In genomic region chr17:50129303-50129945, GRCh38 we compare ENCODE assay signal across 8 cellular contexts. TPM values are rescaled to one million over a fixed set of nuclear protein-coding genes. Genes with fewer than 3 reads are reported as not detected.
DNase-seq lines count a peak whose midpoint lies in the region; ATAC-seq and FAIRE-seq lines count a peak whose summit lies in the region.

No MANE protein-coding gene starts in this region.

- peaks cover 0 to 3% of the 10 kb centered on the region in 2 donors for H3K36me3 ChIP-seq in small intestine (ENCODE audit: control insufficient read depth in 2 of 2, insufficient read depth in 2 of 2, low read length in 2 of 2)

- H3K27ac ChIP-seq in small intestine (ENCODE audit: low read depth in 1 of 2, low read length in 1 of 2) = no peak overlapping the region

- H3K27me3 ChIP-seq in small intestine (ENCODE audit: control insufficient read depth in 2 of 2, insufficient read depth in 2 of 2, low read length in 2 of 2) = no peaks in the 10 kb centered on the region

- peaks cover 5 to 13% of the 10 kb centered on the region in 2 donors for H3K4me1 ChIP-seq in small intestine (ENCODE audit: control insufficient read depth in 2 of 2, insufficient read depth in 1 of 2, low read depth in 1 of 2, low read length in 1 of 2)

- no peak for FAIRE-seq in small intestine (lab: Jason Lieb, UNC)

- DNase-seq in D341Med (ENCODE audit: low spot score) (peak; percentile 86), M059J (ENCODE audit: low read depth) (peak; percentile 49), left cardiac atrium (no peak), small intestine (no peak), NCI-H510A (lab: John Stamatoyannopoulos, UW) (no peak), cortex of kidney (lab: John Stamatoyannopoulos, UW) (no peak)
- peak; percentile 25 for DNase-seq in activated T-helper 9 cell treated with anti-CD3 and anti-CD28 coated beads, Interleukin-2, amount 50 U/mL, for 16 hours (ENCODE audit: low read depth)

- ATAC-seq in left cardiac atrium (peak; percentile 7 to 25), GM18873 (IDR thresholded peaks at IDR 0.05; ENCODE audit: low FRiP score, unreplicated experiment) (no peak)

- intact Hi-C loops in left cardiac atrium (cut with DNase I) = no loop called here

- no peaks in the 10 kb centered on the region for H3K9me3 ChIP-seq in small intestine (ENCODE audit: control insufficient read depth, low read depth)

- peak overlapping the region; percentile 8 to 31 for H3K4me3 ChIP-seq in small intestine (ENCODE audit: low read depth in 1 of 2, low read length in 2 of 2)

- WGBS in small intestine, 3 donors = 0 to 2% (median 1%) methylated on average over 25 to 54 of the region's 54 CpGs

RNA-seq across cellular contexts. Expression of gene SAMD14, which starts 0.5 kb away (rescaled TPM):
- total RNA-seq in M059J (2014; rRNA removed; shearing (Covaris generic)) = 0.22 and 0.49 TPM in 2 replicates
- 1 to 10 TPM; 1.6 to 2.1 TPM for total RNA-seq in left cardiac atrium
- polyA plus RNA-seq in small intestine = 1 to 10 TPM in 1 of 3 donors, under 1 TPM in 2; 0.54 to 2.1 (median 0.67) TPM

RNA-seq across cellular contexts. Expression of gene PPP1R9B, which starts 21.1 kb away (rescaled TPM):
- 14.6 and 36.1 TPM in 2 replicates for total RNA-seq in M059J (2014; rRNA removed; shearing (Covaris generic))
- total RNA-seq in left cardiac atrium = 10 to 100 TPM; 35.8 to 43.4 TPM
- 10 to 100 TPM; 14.1 to 25.7 (median 17.4) TPM for polyA plus RNA-seq in small intestine

RNA-seq across cellular contexts. Expression of gene PDK2, which starts 34.3 kb away (rescaled TPM):
- 27.2 and 38.2 TPM in 2 replicates for total RNA-seq in M059J (2014; rRNA removed; shearing (Covaris generic))
- total RNA-seq in left cardiac atrium = 100 to 1,000 TPM; 156 to 203 TPM
- 10 to 100 TPM; 27.2 to 39.6 (median 34.0) TPM for polyA plus RNA-seq in small intestine

RNA-seq across cellular contexts. Expression of gene SGCA, which starts 36.4 kb away (rescaled TPM):
- not detected in 2 replicates for total RNA-seq in M059J (2014; rRNA removed; shearing (Covaris generic))
- total RNA-seq in left cardiac atrium = 100 to 1,000 TPM in 1 of 2 donors, 10 to 100 TPM in 1; 96.3 to 131 TPM
- polyA plus RNA-seq in small intestine = 1 to 10 TPM in 2 of 3 donors, not detected in 1; 5.0 to 6.2 TPM

Comparison
In these comparisons a context has a peak if more than half of its experiments do, and no peak if none do; other contexts are left out.
1. DNase-seq: peak in D341Med (single experiment), M059J (single experiment) and activated T-helper 9 cell treated with anti-CD3 and anti-CD28 coated beads, Interleukin-2, amount 50 U/mL, for 16 hours (single experiment); none in left cardiac atrium (single experiment), small intestine (single experiment), NCI-H510A (single experiment) and cortex of kidney (single experiment).